ENCODE assay signal across 8 cellular contexts in the genomic region with DNA sequence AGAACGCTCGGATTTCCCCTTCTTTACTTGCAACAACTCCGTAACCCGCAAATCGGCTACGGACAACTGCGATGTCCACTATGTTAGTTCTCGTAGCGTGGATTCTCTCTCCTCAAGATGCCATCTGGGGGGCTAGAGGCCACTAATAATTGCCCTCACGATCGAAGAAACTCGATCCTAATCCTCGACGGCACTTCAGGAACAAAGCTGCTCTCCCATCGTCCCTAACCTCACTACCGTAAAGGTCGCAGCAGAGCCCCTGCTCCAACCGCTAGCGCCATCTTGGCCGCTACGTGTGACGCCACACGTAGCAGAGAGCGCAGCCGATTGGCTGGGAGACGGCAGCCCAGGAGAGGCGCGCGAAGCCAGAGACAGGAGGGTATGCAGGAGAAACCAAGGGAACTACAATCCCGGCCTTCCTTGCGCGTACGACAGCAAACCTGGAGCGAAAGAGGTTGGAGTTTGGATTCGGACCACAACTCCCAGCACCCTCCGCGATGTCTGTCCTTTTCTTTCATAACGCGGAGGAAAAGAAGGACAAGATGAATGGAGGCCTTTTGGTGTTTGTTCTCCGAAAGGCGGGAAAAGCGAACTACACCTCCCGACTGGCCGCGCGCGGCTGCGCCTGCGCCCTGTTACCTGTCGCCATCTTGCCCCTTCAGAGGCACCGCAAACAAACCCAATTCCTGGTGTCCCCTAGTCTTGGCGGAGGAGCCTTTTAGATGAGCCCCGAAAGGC. TPM values are rescaled to one million over a fixed set of nuclear protein-coding genes. Genes with fewer than 3 reads are reported as not detected.
DNase-seq lines count a peak whose midpoint lies in the region; ATAC-seq, FAIRE-seq and TF ChIP-seq lines count a peak whose summit lies in the region.

A gene with protein sequence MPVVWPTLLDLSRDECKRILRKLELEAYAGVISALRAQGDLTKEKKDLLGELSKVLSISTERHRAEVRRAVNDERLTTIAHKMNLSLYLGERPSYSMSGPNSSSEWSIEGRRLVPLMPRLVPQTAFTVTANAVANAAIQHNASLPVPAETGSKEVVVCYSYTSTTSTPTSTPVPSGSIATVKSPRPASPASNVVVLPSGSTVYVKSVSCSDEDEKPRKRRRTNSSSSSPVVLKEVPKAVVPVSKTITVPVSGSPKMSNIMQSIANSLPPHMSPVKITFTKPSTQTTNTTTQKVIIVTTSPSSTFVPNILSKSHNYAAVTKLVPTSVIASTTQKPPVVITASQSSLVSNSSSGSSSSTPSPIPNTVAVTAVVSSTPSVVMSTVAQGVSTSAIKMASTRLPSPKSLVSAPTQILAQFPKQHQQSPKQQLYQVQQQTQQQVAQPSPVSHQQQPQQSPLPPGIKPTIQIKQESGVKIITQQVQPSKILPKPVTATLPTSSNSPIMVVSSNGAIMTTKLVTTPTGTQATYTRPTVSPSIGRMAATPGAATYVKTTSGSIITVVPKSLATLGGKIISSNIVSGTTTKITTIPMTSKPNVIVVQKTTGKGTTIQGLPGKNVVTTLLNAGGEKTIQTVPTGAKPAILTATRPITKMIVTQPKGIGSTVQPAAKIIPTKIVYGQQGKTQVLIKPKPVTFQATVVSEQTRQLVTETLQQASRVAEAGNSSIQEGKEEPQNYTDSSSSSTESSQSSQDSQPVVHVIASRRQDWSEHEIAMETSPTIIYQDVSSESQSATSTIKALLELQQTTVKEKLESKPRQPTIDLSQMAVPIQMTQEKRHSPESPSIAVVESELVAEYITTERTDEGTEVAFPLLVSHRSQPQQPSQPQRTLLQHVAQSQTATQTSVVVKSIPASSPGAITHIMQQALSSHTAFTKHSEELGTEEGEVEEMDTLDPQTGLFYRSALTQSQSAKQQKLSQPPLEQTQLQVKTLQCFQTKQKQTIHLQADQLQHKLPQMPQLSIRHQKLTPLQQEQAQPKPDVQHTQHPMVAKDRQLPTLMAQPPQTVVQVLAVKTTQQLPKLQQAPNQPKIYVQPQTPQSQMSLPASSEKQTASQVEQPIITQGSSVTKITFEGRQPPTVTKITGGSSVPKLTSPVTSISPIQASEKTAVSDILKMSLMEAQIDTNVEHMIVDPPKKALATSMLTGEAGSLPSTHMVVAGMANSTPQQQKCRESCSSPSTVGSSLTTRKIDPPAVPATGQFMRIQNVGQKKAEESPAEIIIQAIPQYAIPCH (N-terminal part only) (plus strand): TSS at position 635 of the 738 bp plus-strand sequence. CDS start 1,921 bp downstream, outside the sequence.

- ATAC-seq in GM18505 (IDR thresholded peaks at IDR 0.05; ENCODE audit: unreplicated experiment) (peak; percentile 88), HG02973 (IDR thresholded peaks at IDR 0.05; ENCODE audit: unreplicated experiment) (peak; percentile 90), right cardiac atrium (peak; percentile 97 to 98)

- peak; percentile 99 for TF ChIP-seq POLR2A in GM18505 (IDR thresholded peaks at IDR 0.05; ENCODE audit: borderline replicate concordance, extremely low read depth, insufficient read depth, insufficient read length)
- peak; percentile 91 to 98 for TF ChIP-seq POLR2A in uterus (IDR thresholded peaks at IDR 0.05)

- peak; percentile 97 for FAIRE-seq in astrocyte (lab: Jason Lieb, UNC)

- H3K4me3 ChIP-seq in astrocyte (ENCODE audit: insufficient read depth, low read depth, low read length) = peak within 1 kb of the TSS; percentile 97
- peak within 1 kb of the TSS; percentile 91 for H3K4me3 ChIP-seq in right cardiac atrium (ENCODE audit: low read length)
- peak within 1 kb of the TSS; percentile 94 to 98 for H3K4me3 ChIP-seq in uterus

- H3K4me2 ChIP-seq in astrocyte (ENCODE audit: low read length) = peak within 1 kb of the TSS; percentile 87

- peak within 1 kb of the TSS; percentile 96 for H2AFZ ChIP-seq in astrocyte (ENCODE audit: low read depth, low read length)

- no peaks in the 10 kb centered on the region for H3K27me3 ChIP-seq in astrocyte (ENCODE audit: insufficient read depth, low read length)
- no peaks in the 10 kb centered on the region for H3K27me3 ChIP-seq in right cardiac atrium (ENCODE audit: control insufficient read depth, insufficient read depth)
- no peaks in the 10 kb centered on the region for H3K27me3 ChIP-seq in uterus

- H3K79me2 ChIP-seq in astrocyte (ENCODE audit: insufficient read depth, low read length) = peaks cover 50% of the 10 kb centered on the region

- no peaks in the 10 kb centered on the region for H3K36me3 Mint-ChIP-seq in astrocyte (ENCODE audit: low read depth, unreplicated experiment)

- DNase-seq in NCI-H2029 (lab: John Stamatoyannopoulos, UW) = peak; percentile 99
- DNase-seq in T-helper 22 cell (ENCODE audit: low read depth) = peak; percentile 91
- DNase-seq in astrocyte (ENCODE audit: low read depth) = peak; percentile 100
- peak; percentile 97 to 98 (median 98) for DNase-seq in right cardiac atrium
- DNase-seq in pulmonary artery endothelial cell (ENCODE audit: low read depth, low spot score) = peak; percentile 99
- peak; percentile 94 to 97 for DNase-seq in uterus

- H3K4me1 Mint-ChIP-seq in astrocyte (ENCODE audit: low read depth, unreplicated experiment) = peaks cover 11% of the 10 kb centered on the region

- peak within 1 kb of the TSS; percentile 90 for H3K4me3 Mint-ChIP-seq in astrocyte (ENCODE audit: unreplicated experiment)

- under 1% methylated on average over 53 of the region's 53 CpGs for WGBS in right cardiac atrium

- no peaks in the 10 kb centered on the region for H3K9me3 Mint-ChIP-seq in astrocyte (ENCODE audit: unreplicated experiment)

- no peak for TF ChIP-seq CTCF in astrocyte (IDR thresholded peaks at IDR 0.05; ENCODE audit: insufficient read depth, low read depth, low read length)
- TF ChIP-seq CTCF in uterus (IDR thresholded peaks at IDR 0.05) = peak in 1 of 4 experiments; percentile 14

- peak within 1 kb of the TSS; percentile 93 for H3K27ac Mint-ChIP-seq in astrocyte (ENCODE audit: unreplicated experiment)

- peak within 1 kb of the TSS; percentile 98 for H3K27ac ChIP-seq in astrocyte (ENCODE audit: low read depth, low read length)
- H3K27ac ChIP-seq in right cardiac atrium (ENCODE audit: low read length) = peak within 1 kb of the TSS; percentile 94
- H3K27ac ChIP-seq in uterus = peak within 1 kb of the TSS; percentile 94

- H3K4me1 ChIP-seq in astrocyte (ENCODE audit: insufficient read depth, low read length) (peaks cover 2% of the 10 kb centered on the region), right cardiac atrium (ENCODE audit: control insufficient read depth, insufficient read depth, low read length) (no peaks in the 10 kb centered on the region), uterus (peaks cover 0 to 5% of the 10 kb centered on the region in 2 donors)

- peaks cover 10% of the 10 kb centered on the region for H4K20me1 ChIP-seq in astrocyte (ENCODE audit: insufficient read depth, low read length)

- intact Hi-C loops in right cardiac atrium (cut with DNase I) = loop anchor here in 1 of 4 donors (5.0 kb wide), 1 partner anchor 237 kb away; a partner anchor contains a TSS
- intact Hi-C loops in uterus (cut with DNase I; ENCODE audit: low total_unique reads) = no loop called here

- peak within 1 kb of the TSS; percentile 98 for H3K9ac ChIP-seq in astrocyte (ENCODE audit: low read length)

- H3K36me3 ChIP-seq in astrocyte (ENCODE audit: insufficient read depth, low read length) (peaks cover 15% of the 10 kb centered on the region), uterus (no peaks in the 10 kb centered on the region)

- H3K27me3 Mint-ChIP-seq in astrocyte (ENCODE audit: low read depth, unreplicated experiment) = no peaks in the 10 kb centered on the region

- H3K9me3 ChIP-seq in astrocyte (ENCODE audit: insufficient read depth, low read depth, low read length) (no peaks in the 10 kb centered on the region), right cardiac atrium (ENCODE audit: control insufficient read depth, low read length) (no peaks in the 10 kb centered on the region), uterus (no peaks in the 10 kb centered on the region)

RNA-seq across cellular contexts. Expression of the gene that starts here (rescaled TPM):
- total RNA-seq in astrocyte (18.8 and 18.9 TPM in 2 replicates), right cardiac atrium (10 to 100 TPM; 19.1 to 22.7 (median 20.6) TPM), pulmonary artery endothelial cell (9.4 and 12.3 TPM in 2 replicates), uterus (10 to 100 TPM; 13.2 to 43.4 (median 29.0) TPM)
- polyA plus RNA-seq in right cardiac atrium = 7.8 TPM

Comparison
In these comparisons a context has a peak if more than half of its experiments do, and no peak if none do; other contexts are left out.
1. Peak in every context shown above with its lines: DNase-seq, ATAC-seq, H3K4me3 ChIP-seq and H3K27ac ChIP-seq.